ENCODE assay signal across 14 cellular contexts in the genomic region with DNA sequence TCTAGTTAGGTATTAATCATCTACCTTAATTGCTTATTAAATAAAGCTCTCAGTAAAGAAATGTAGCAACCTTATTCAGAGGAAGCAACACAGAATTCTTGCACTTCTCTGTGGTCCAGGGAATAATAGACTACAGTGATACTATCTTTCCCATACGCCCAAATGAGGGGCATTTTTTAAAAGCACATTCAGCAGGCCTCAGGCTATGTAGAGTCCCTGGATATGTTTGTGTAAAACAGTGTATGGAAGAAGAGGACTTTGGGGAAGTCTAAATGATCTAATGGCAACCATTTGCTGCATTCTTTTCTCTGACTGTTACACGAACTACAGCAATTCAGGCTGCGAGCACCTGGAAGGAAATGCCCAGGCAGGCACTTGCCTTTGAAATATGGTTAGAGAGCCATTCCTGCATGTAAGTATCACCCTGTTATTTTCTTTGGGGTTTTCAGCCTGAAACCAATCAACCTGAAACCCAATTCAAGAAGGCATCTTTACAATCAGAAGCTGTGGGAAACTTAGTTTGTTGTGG.
"Had no signal": no experiment of that assay in that cellular context is flagged by ENCODE, and none has a peak within 500 bp of the region (broad histone marks: within the 10 kb centered on the region; RNA-seq: fewer than 3 reads in every experiment).

No MANE protein-coding gene starts in this region.

- H3K27ac ChIP-seq: ascending aorta, colonic mucosa, ovary, upper lobe of right lung had no signal

- H3K27me3 Mint-ChIP-seq: activated B cell treated with CpG ODN at 0.5 μM for 24 hours; activated CD4-positive, alpha-beta T cell treated with anti-CD3 and anti-CD28 coated beads, Interleukin-2, amount 10 ng/mL, durations not matched to agents 24 days and 14 days; activated naive CD8-positive, alpha-beta T cell treated with anti-CD3 and anti-CD28 coated beads, Interleukin-2, amount 50 U/mL, for 24 hours; stimulated activated naive CD8-positive, alpha-beta T cell treated with anti-CD3 and anti-CD28 coated beads, Interleukin-15, Interleukin-2, amounts not matched to agents 100 ng/mL and 50 ng/mL, for 24 hours had no signal

- DNase-seq: activated B cell treated with CpG ODN at 0.5 μM for 24 hours; activated CD4-positive, alpha-beta T cell treated with anti-CD3 and anti-CD28 coated beads, Interleukin-2, amount 10 ng/mL, durations not matched to agents 24 days and 14 days; activated naive CD4-positive, alpha-beta T cell; activated naive CD8-positive, alpha-beta T cell treated with anti-CD3 and anti-CD28 coated beads, Interleukin-2, amount 50 U/mL, for 24 hours; colonic mucosa; effector memory CD4-positive, alpha-beta T cell; erythroblast; natural killer cell; ovary; stimulated activated CD4-positive, alpha-beta T cell treated with anti-CD3 and anti-CD28 coated beads, Interleukin-2, amount 100 ng/mL, for 48 hours; upper lobe of right lung had no signal

- H3K9me3 ChIP-seq: ascending aorta, colonic mucosa, ovary, upper lobe of right lung had no signal

- H3K36me3 Mint-ChIP-seq: natural killer cell had no signal

- H3K36me3 ChIP-seq: ascending aorta, colonic mucosa, ovary, upper lobe of right lung had no signal

- H3K9me3 Mint-ChIP-seq: activated CD4-positive, alpha-beta T cell treated with anti-CD3 and anti-CD28 coated beads, Interleukin-2, amount 10 ng/mL, durations not matched to agents 24 days and 14 days; activated naive CD8-positive, alpha-beta T cell treated with anti-CD3 and anti-CD28 coated beads, Interleukin-2, amount 50 U/mL, for 24 hours; activated T-helper 1 cell treated with anti-CD3 and anti-CD28 coated beads, Interleukin-12 subunit alpha, Interleukin-12 subunit beta, Interleukin-2, Interleukin-4 antibody, amounts not matched to agents 30 ng/mL and 10 ng/mL and 1 ng/mL, durations not matched to agents 14 hours and 24 hours and 36 hours; stimulated activated naive CD8-positive, alpha-beta T cell treated with anti-CD3 and anti-CD28 coated beads, Interleukin-15, Interleukin-2, amounts not matched to agents 100 ng/mL and 50 ng/mL, for 24 hours had no signal

- H3K27ac Mint-ChIP-seq: activated B cell treated with CpG ODN at 0.5 μM for 24 hours; activated CD4-positive, alpha-beta T cell treated with anti-CD3 and anti-CD28 coated beads, Interleukin-2, amount 10 ng/mL, durations not matched to agents 24 days and 14 days; activated naive CD8-positive, alpha-beta T cell treated with anti-CD3 and anti-CD28 coated beads, Interleukin-2, amount 50 U/mL, for 24 hours; activated T-helper 1 cell treated with anti-CD3 and anti-CD28 coated beads, Interleukin-12 subunit alpha, Interleukin-12 subunit beta, Interleukin-2, Interleukin-4 antibody, amounts not matched to agents 30 ng/mL and 10 ng/mL and 1 ng/mL, durations not matched to agents 14 hours and 24 hours and 36 hours; natural killer cell; stimulated activated naive CD8-positive, alpha-beta T cell treated with anti-CD3 and anti-CD28 coated beads, Interleukin-15, Interleukin-2, amounts not matched to agents 100 ng/mL and 50 ng/mL, for 24 hours had no signal

- H3K4me1 Mint-ChIP-seq: activated B cell treated with CpG ODN at 0.5 μM for 24 hours; activated CD4-positive, alpha-beta T cell treated with anti-CD3 and anti-CD28 coated beads, Interleukin-2, amount 10 ng/mL, durations not matched to agents 24 days and 14 days; activated naive CD8-positive, alpha-beta T cell treated with anti-CD3 and anti-CD28 coated beads, Interleukin-2, amount 50 U/mL, for 24 hours; natural killer cell had no signal

- H3K4me1 ChIP-seq: ascending aorta, colonic mucosa, upper lobe of right lung had no signal

- H3K4me3 ChIP-seq: ascending aorta, colonic mucosa, ovary, upper lobe of right lung had no signal

- H3K4me3 Mint-ChIP-seq: activated B cell treated with CpG ODN at 0.5 μM for 24 hours; activated CD4-positive, alpha-beta T cell treated with anti-CD3 and anti-CD28 coated beads, Interleukin-2, amount 10 ng/mL, durations not matched to agents 24 days and 14 days; activated naive CD8-positive, alpha-beta T cell treated with anti-CD3 and anti-CD28 coated beads, Interleukin-2, amount 50 U/mL, for 24 hours; activated T-helper 1 cell treated with anti-CD3 and anti-CD28 coated beads, Interleukin-12 subunit alpha, Interleukin-12 subunit beta, Interleukin-2, Interleukin-4 antibody, amounts not matched to agents 30 ng/mL and 10 ng/mL and 1 ng/mL, durations not matched to agents 14 hours and 24 hours and 36 hours; natural killer cell; stimulated activated naive CD8-positive, alpha-beta T cell treated with anti-CD3 and anti-CD28 coated beads, Interleukin-15, Interleukin-2, amounts not matched to agents 100 ng/mL and 50 ng/mL, for 24 hours had no signal

- H3K27me3 ChIP-seq: ascending aorta, colonic mucosa, ovary, upper lobe of right lung had no signal
